2 cellular contexts compared by ENCODE assay signal in genomic region chr6:116945809-116946208, GRCh38.
TF ChIP-seq lines count a peak whose summit lies in the region.

No MANE protein-coding gene starts in this region.

TF ChIP-seq in GM23338, 12 proteins besides CTCF, POLR2A, EP300 and RAD21 (continued from another document):
- TF ChIP-seq REST (IDR thresholded peaks at IDR 0.05; ENCODE audit: unreplicated experiment) (no peak), EZH2 (IDR thresholded peaks at IDR 0.05; ENCODE audit: low read depth, unreplicated experiment) (no peak)

TF ChIP-seq in GM12878, 131 proteins besides CTCF, POLR2A, EP300 and RAD21 (continued from another document):
- TF ChIP-seq ELK1 (IDR thresholded peaks at IDR 0.05; ENCODE audit: low read depth, low read length) (no peak), PML (IDR thresholded peaks at IDR 0.05; ENCODE audit: low read length) (no peak)
